In the genomic region with DNA sequence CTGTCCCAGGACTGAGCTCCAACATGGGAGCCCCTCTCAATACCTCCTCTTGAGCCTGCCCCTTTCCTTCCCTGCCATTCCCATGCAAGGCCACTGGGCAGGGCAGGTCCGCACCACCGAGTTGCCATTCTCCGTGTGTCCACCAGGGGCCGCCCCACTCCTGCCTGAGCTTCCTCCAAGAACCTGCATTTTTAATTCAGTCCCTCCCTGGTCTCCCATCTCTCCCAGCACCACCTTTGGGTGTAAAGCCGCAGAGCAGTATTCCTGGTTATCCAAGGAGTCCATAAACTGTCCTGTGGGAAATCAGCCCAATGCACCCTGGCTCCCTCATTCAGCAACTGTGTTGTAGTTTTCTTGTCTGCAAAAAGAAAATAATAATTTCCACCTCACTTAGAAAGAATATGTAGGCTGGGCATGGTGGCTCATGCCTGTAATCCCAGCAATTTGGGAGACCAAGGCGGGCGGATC, we compare ENCODE assay signal across 8 cellular contexts. TPM values are rescaled to one million over a fixed set of nuclear protein-coding genes. Genes with fewer than 3 reads are reported as not detected.
DNase-seq lines count a peak whose midpoint lies in the region; ATAC-seq and TF ChIP-seq lines count a peak whose summit lies in the region.
"Had no signal": no experiment of that assay in that cellular context is flagged by ENCODE, and none has a peak within 500 bp of the region (broad histone marks: within the 10 kb centered on the region; RNA-seq: fewer than 3 reads in every experiment).

No MANE protein-coding gene starts in this region.

- ATAC-seq in omental fat pad (ENCODE audit: low FRiP score) (peak; percentile 80), thoracic aorta (ENCODE audit: insufficient number of reproducible peaks, low FRiP score, low read depth) (no peak)

- peaks cover 0 to 7% of the 10 kb centered on the region in 2 donors for H3K4me1 ChIP-seq in thoracic aorta (ENCODE audit: control insufficient read depth in 1 of 2, low read depth in 2 of 2)

- in situ Hi-C loops in SK-MEL-5 (cut with HindIII; ENCODE audit: low pct_unique_long_range_greater_than_20kb, low sequenced_read_pairs) = no loop called here

- no peaks in the 10 kb centered on the region for H3K9me3 ChIP-seq in thoracic aorta

- H3K27ac ChIP-seq in thoracic aorta = no peak overlapping the region

- no peaks in the 10 kb centered on the region for H3K36me3 ChIP-seq in thoracic aorta

- DNase-seq in GM19238 (ENCODE audit: insufficient read length, low spot score) (peak; percentile 88), NCI-H1048 (lab: John Stamatoyannopoulos, UW) (peak; percentile 47), SK-MEL-5 (ENCODE audit: low read depth, low spot score) (peak; percentile 91), activated gamma-delta T cell (lab: John Stamatoyannopoulos, UW) (peak; percentile 44), foreskin melanocyte (peak; percentile 66), omental fat pad (ENCODE audit: low spot score) (peak; percentile 77), thoracic aorta (ENCODE audit: low spot score) (peak; percentile 49)

- no peaks in the 10 kb centered on the region for H3K27me3 ChIP-seq in thoracic aorta (replicated peaks; ENCODE audit: insufficient read depth)

- no peak overlapping the region for H3K4me3 ChIP-seq in thoracic aorta

- TF ChIP-seq CTCF in omental fat pad (IDR thresholded peaks at IDR 0.05) = peak in 2 of 3 donors; percentile 48 to 99
- peak; percentile 100 for TF ChIP-seq CTCF in thoracic aorta (IDR thresholded peaks at IDR 0.05)

RNA-seq across cellular contexts. Expression of a gene that starts 15.9 kb away (rescaled TPM):
- total RNA-seq in SK-MEL-5 (2014; rRNA removed; shearing (Covaris generic)) = not detected in 2 replicates
- polyA plus RNA-seq in SK-MEL-5 (2015; cell fraction: cytosol; rRNA removed) = not detected in 2 replicates
- polyA plus RNA-seq in SK-MEL-5 (2015; cell fraction: nucleus; rRNA removed) = not detected in 2 replicates
- total RNA-seq in omental fat pad (not detected), thoracic aorta (not detected)
- total RNA-seq: subcutaneous adipose tissue had no signal

RNA-seq across cellular contexts. Expression of a gene that starts 52.2 kb away (rescaled TPM):
- total RNA-seq in SK-MEL-5 (2014; rRNA removed; shearing (Covaris generic)) = not detected in 2 replicates
- not detected in 2 replicates for polyA plus RNA-seq in SK-MEL-5 (2015; cell fraction: cytosol; rRNA removed)
- polyA plus RNA-seq in SK-MEL-5 (2015; cell fraction: nucleus; rRNA removed) = not detected in 2 replicates
- total RNA-seq in omental fat pad = under 1 TPM in 2 of 4 donors, not detected in 2; 0.09 to 0.24 TPM
- under 1 TPM in 1 of 2 donors, not detected in 1; 0.14 TPM for total RNA-seq in thoracic aorta
